Comparison of ENCODE assay signal across 16 cellular contexts in the genomic region with DNA sequence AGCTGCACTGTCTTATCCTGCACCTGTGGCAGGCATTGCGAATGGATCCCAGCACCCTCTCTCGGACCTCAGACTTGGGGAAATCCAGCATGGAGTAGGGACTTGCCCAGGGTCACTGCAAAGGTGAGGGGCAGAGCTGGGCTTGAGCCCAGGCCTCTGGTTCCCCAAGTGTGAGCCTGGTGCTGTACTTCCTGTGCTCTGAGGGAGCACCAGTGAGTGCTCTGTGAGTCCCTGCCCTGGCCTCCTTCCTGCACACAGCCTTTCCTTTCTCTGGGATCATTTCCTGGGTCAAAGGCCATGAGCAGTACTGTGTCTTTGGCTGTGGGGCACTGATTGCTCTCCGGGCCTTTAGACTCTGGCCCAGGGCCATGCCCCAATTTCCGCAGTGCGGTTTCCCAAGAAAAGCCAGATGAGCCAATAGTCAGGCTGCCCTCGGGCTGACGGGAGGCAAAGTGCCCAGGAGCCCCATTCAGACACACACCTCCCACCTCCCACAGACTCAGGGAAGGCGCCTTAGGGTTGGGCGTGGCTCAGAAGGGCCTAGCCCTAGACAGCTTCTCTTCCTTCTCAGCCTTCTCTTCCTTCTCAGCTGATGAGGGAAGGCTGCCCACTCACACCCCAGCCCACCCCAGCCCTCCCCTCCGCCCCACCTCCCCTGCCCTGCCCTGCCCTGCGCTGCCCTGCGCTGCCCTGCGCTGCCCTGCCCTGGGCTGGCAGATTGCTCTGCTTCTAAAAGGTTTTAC. TPM values are rescaled to one million over a fixed set of nuclear protein-coding genes. Genes with fewer than 3 reads are reported as not detected.
A peak's percentile ranks its signal among the peaks of the same experiment; 100 is the strongest.
DNase-seq lines count a peak whose midpoint lies in the region; ATAC-seq and TF ChIP-seq lines count a peak whose summit lies in the region.
"Had no signal": no experiment of that assay in that cellular context is flagged by ENCODE, and none has a peak within 500 bp of the region (broad histone marks: within the 10 kb centered on the region; RNA-seq: fewer than 3 reads in every experiment).

No MANE protein-coding gene starts in this region.

- no peaks in the 10 kb centered on the region for H4K20me1 ChIP-seq in KMS-11 (ENCODE audit: insufficient read depth)

- H3K27ac Mint-ChIP-seq in activated CD8-positive, alpha-beta memory T cell treated with anti-CD3 and anti-CD28 coated beads, Interleukin-2, amount 10 ng/mL, durations not matched to agents 7 days and 5 days = no peak overlapping the region
- H3K27ac Mint-ChIP-seq: activated T-helper 1 cell treated with anti-CD3 and anti-CD28 coated beads, Interleukin-12 subunit alpha, Interleukin-12 subunit beta, Interleukin-2, Interleukin-4 antibody, amounts not matched to agents 30 ng/mL and 10 ng/mL and 1 ng/mL, durations not matched to agents 14 hours and 24 hours and 36 hours; HFFc6 had no signal

- H3K27me3 Mint-ChIP-seq in activated CD8-positive, alpha-beta memory T cell treated with anti-CD3 and anti-CD28 coated beads, Interleukin-2, amount 10 ng/mL, durations not matched to agents 7 days and 5 days = no peaks in the 10 kb centered on the region

- 0 out of 2 replicates have a peak overlapping the region, but pooled peaks have one; percentile 16 for H2AFZ ChIP-seq in KMS-11 (ENCODE audit: low read depth)

- no peak overlapping the region for H3K4me3 Mint-ChIP-seq in activated CD8-positive, alpha-beta memory T cell treated with anti-CD3 and anti-CD28 coated beads, Interleukin-2, amount 10 ng/mL, durations not matched to agents 7 days and 5 days
- H3K4me3 Mint-ChIP-seq: activated T-helper 1 cell treated with anti-CD3 and anti-CD28 coated beads, Interleukin-12 subunit alpha, Interleukin-12 subunit beta, Interleukin-2, Interleukin-4 antibody, amounts not matched to agents 30 ng/mL and 10 ng/mL and 1 ng/mL, durations not matched to agents 14 hours and 24 hours and 36 hours; HFFc6 had no signal

- H3K27me3 ChIP-seq in KMS-11 (ENCODE audit: insufficient read depth, low read depth) (no peaks in the 10 kb centered on the region), colonic mucosa (no peaks in the 10 kb centered on the region)
- H3K27me3 ChIP-seq: sigmoid colon had no signal

- no peak overlapping the region for H3K27ac ChIP-seq in KMS-11
- H3K27ac ChIP-seq in colonic mucosa = peak overlapping the region; percentile 85
- H3K27ac ChIP-seq: HL-60, sigmoid colon, VCaP had no signal

- H3K4me3 ChIP-seq in AG10803 (ENCODE audit: low read length) = no peak overlapping the region
- H3K4me3 ChIP-seq in KMS-11 (IDR thresholded peaks at IDR 0.05; ENCODE audit: insufficient read depth, low read depth, low read length) = no peak overlapping the region
- no peak overlapping the region for H3K4me3 ChIP-seq in colonic mucosa
- H3K4me3 ChIP-seq: sigmoid colon had no signal

- CTCF ChIA-PET in activated CD8-positive, alpha-beta memory T cell treated with anti-CD3 and anti-CD28 coated beads, Interleukin-2, amount 10 ng/mL, durations not matched to agents 7 days and 5 days (lab: Charles Lee) = interaction anchor here (1.0 to 1.1 kb wide), 3 partner anchors 10 to 37 kb away, joined by 3 read pairs; partner anchors contain the start of gene TRIM14

- H3K36me3 Mint-ChIP-seq in activated CD8-positive, alpha-beta memory T cell treated with anti-CD3 and anti-CD28 coated beads, Interleukin-2, amount 10 ng/mL, durations not matched to agents 7 days and 5 days = no peaks in the 10 kb centered on the region

- H3K36me3 ChIP-seq in KMS-11 (ENCODE audit: insufficient read depth) (no peaks in the 10 kb centered on the region), colonic mucosa (no peaks in the 10 kb centered on the region)
- H3K36me3 ChIP-seq: sigmoid colon had no signal

- no peak for ATAC-seq in GM19463 (IDR thresholded peaks at IDR 0.05; ENCODE audit: unreplicated experiment)
- no peak for ATAC-seq in activated CD8-positive, alpha-beta memory T cell treated with anti-CD3 and anti-CD28 coated beads, Interleukin-2, amount 10 ng/mL, durations not matched to agents 7 days and 5 days

- no peaks in the 10 kb centered on the region for H3K79me2 ChIP-seq in KMS-11 (ENCODE audit: insufficient read depth, low read depth)

- H3K4me2 ChIP-seq in KMS-11 = no peak overlapping the region

- H3K4me1 ChIP-seq in KMS-11 (ENCODE audit: low read depth, poor library complexity, severe bottlenecking) = peaks cover 53% of the 10 kb centered on the region
- H3K4me1 ChIP-seq in colonic mucosa = peaks cover 25% of the 10 kb centered on the region
- H3K4me1 ChIP-seq: sigmoid colon had no signal

- DNase-seq in AG10803 (ENCODE audit: low read depth) (peak; percentile 6), colonic mucosa (peak; percentile 95), midbrain (lab: John Stamatoyannopoulos, UW) (peak; percentile 27), NCI-H187 treated with DMSO at 0.1 percent for 48 hours (lab: John Stamatoyannopoulos, UW) (no peak), activated gamma-delta T cell treated with Interleukin-2 at 50 U/mL for 16 hours (no peak)
- DNase-seq in activated CD8-positive, alpha-beta memory T cell treated with anti-CD3 and anti-CD28 coated beads, Interleukin-2, amount 10 ng/mL, durations not matched to agents 7 days and 5 days = no peak
- DNase-seq: foreskin melanocyte, GDM1, HFFc6, NCI-H1436 had no signal

- TF ChIP-seq CTCF in AG10803 (conservative IDR thresholded peaks at IDR 0.05; ENCODE audit: low read length) = no peak
- TF ChIP-seq CTCF in KMS-11 (conservative IDR thresholded peaks at IDR 0.05; ENCODE audit: low read depth, low read length) = no peak
- TF ChIP-seq CTCF in colonic mucosa (IDR thresholded peaks at IDR 0.05) = no peak

- no peak overlapping the region for H3K9ac ChIP-seq in KMS-11
- H3K9ac ChIP-seq in colonic mucosa (ENCODE audit: low read depth in 2 of 2, low read length in 2 of 2) = peak overlapping the region; percentile 6 to 67

- intact Hi-C loops in colonic mucosa (cut with DNase I) = no loop called here

- H3K9me3 ChIP-seq in colonic mucosa = no peaks in the 10 kb centered on the region
- H3K9me3 ChIP-seq: sigmoid colon had no signal

- no peaks in the 10 kb centered on the region for H3K9me3 Mint-ChIP-seq in activated CD8-positive, alpha-beta memory T cell treated with anti-CD3 and anti-CD28 coated beads, Interleukin-2, amount 10 ng/mL, durations not matched to agents 7 days and 5 days (ENCODE audit: low read depth)
- H3K9me3 Mint-ChIP-seq: activated T-helper 1 cell treated with anti-CD3 and anti-CD28 coated beads, Interleukin-12 subunit alpha, Interleukin-12 subunit beta, Interleukin-2, Interleukin-4 antibody, amounts not matched to agents 30 ng/mL and 10 ng/mL and 1 ng/mL, durations not matched to agents 14 hours and 24 hours and 36 hours; HFFc6 had no signal

- peaks cover 13% of the 10 kb centered on the region for H3K4me1 Mint-ChIP-seq in activated CD8-positive, alpha-beta memory T cell treated with anti-CD3 and anti-CD28 coated beads, Interleukin-2, amount 10 ng/mL, durations not matched to agents 7 days and 5 days

RNA-seq across cellular contexts. Expression of gene TRIM14, which starts 23.3 kb away (rescaled TPM):
- 10 to 100 TPM; 44.6 to 62.0 TPM for total RNA-seq in colonic mucosa
- total RNA-seq in activated CD8-positive, alpha-beta memory T cell treated with anti-CD3 and anti-CD28 coated beads, Interleukin-2, amount 10 ng/mL, durations not matched to agents 7 days and 5 days = 100 to 1,000 TPM in 1 of 2 experiments, 10 to 100 TPM in 1; 84.6 to 128 TPM

RNA-seq across cellular contexts. Expression of gene CORO2A, which starts 50.1 kb away (rescaled TPM):
- total RNA-seq in colonic mucosa = 10 to 100 TPM; 53.8 to 68.1 TPM
- total RNA-seq in activated CD8-positive, alpha-beta memory T cell treated with anti-CD3 and anti-CD28 coated beads, Interleukin-2, amount 10 ng/mL, durations not matched to agents 7 days and 5 days = 10 to 100 TPM in 1 of 2 experiments, 1 to 10 TPM in 1; 6.2 to 11.5 TPM

Comparison
In these comparisons a context has a peak if more than half of its experiments do, and no peak if none do; other contexts are left out.
1. DNase-seq: peak in AG10803 (single experiment), colonic mucosa (single experiment) and midbrain (single experiment); none in activated CD8-positive, alpha-beta memory T cell treated with anti-CD3 and anti-CD28 coated beads, Interleukin-2, amount 10 ng/mL, durations not matched to agents 7 days and 5 days (single experiment), NCI-H187 treated with DMSO at 0.1 percent for 48 hours (single experiment) and activated gamma-delta T cell treated with Interleukin-2 at 50 U/mL for 16 hours (single experiment).
2. RNA of gene CORO2A, which starts 50.1 kb away (total RNA-seq): 53.8 to 68.1 TPM in colonic mucosa; 6.2 to 11.5 TPM in activated CD8-positive, alpha-beta memory T cell treated with anti-CD3 and anti-CD28 coated beads, Interleukin-2, amount 10 ng/mL, durations not matched to agents 7 days and 5 days; every median in the first group is over 4 times any median in the second.